ENCODE assay signal across 15 cellular contexts in the genomic region with DNA sequence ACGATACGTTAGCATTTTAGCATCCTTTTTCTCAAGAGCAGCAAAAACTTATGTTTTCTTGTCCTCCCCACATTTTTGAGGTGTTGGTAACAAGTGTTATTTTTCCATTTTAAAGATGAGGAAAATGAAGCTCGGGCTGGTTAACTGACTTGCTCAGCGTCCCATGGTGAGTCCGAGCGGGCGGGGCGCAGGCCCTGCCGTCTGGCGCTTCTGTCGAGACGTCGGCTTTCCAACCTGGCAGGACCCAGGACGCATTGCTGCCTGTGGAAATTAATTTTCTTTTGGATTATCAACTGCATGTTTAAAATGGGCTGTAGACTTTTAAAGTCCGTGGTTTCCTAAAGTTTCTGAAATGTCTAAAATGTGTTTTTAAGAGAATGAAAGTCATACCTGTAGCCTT. TPM values are rescaled to one million over a fixed set of nuclear protein-coding genes. Genes with fewer than 3 reads are reported as not detected.
A peak's percentile ranks its signal among the peaks of the same experiment; 100 is the strongest.
DNase-seq lines count a peak whose midpoint lies in the region; FAIRE-seq and TF ChIP-seq lines count a peak whose summit lies in the region.
"Had no signal": no experiment of that assay in that cellular context is flagged by ENCODE, and none has a peak within 500 bp of the region (broad histone marks: within the 10 kb centered on the region; RNA-seq: fewer than 3 reads in every experiment).

No MANE protein-coding gene starts in this region.

- peaks cover 22% of the 10 kb centered on the region for H3K4me1 ChIP-seq in astrocyte (ENCODE audit: insufficient read depth, low read length)
- peaks cover 5 to 48% (median 41%) of the 10 kb centered on the region in 5 donors for H3K4me1 ChIP-seq in subcutaneous abdominal adipose tissue (ENCODE audit: control insufficient read depth in 5 of 5, insufficient read depth in 5 of 5, low read length in 5 of 5)

- H3K27ac Mint-ChIP-seq in astrocyte (ENCODE audit: unreplicated experiment): peak overlapping the region; percentile 36
- H3K27ac Mint-ChIP-seq in chondrocyte (ENCODE audit: unreplicated experiment): peak overlapping the region; percentile 45
- H3K27ac Mint-ChIP-seq: B cell; CD4-positive, alpha-beta T cell had no signal

- H3K36me3 ChIP-seq in astrocyte (ENCODE audit: insufficient read depth, low read length) (peaks cover 59% of the 10 kb centered on the region), subcutaneous abdominal adipose tissue (ENCODE audit: control insufficient read depth in 5 of 5, insufficient read depth in 5 of 5, low read length in 5 of 5) (peaks cover 3 to 94% (median 65%) of the 10 kb centered on the region in 5 donors)

- H3K27ac ChIP-seq in astrocyte (ENCODE audit: low read depth, low read length) (no peak overlapping the region), subcutaneous abdominal adipose tissue (ENCODE audit: low read depth, low read length) (peak overlapping the region; percentile 48)
- H3K27ac ChIP-seq: GM23248 had no signal

- H3K9ac ChIP-seq in astrocyte (ENCODE audit: low read length) (no peak overlapping the region), subcutaneous abdominal adipose tissue (ENCODE audit: low read length in 5 of 5) (no peak overlapping the region)
- H3K9ac ChIP-seq: GM23248 had no signal

- H3K4me3 ChIP-seq in astrocyte (ENCODE audit: insufficient read depth, low read depth, low read length) (no peak overlapping the region), subcutaneous abdominal adipose tissue (ENCODE audit: low read depth in 1 of 5, low read length in 5 of 5) (no peak overlapping the region)
- H3K4me3 ChIP-seq: GM12878, GM23248 had no signal

- H3K9me3 ChIP-seq in astrocyte (ENCODE audit: insufficient read depth, low read depth, low read length) (no peaks in the 10 kb centered on the region), subcutaneous abdominal adipose tissue (ENCODE audit: control insufficient read depth in 5 of 5, low read length in 5 of 5) (no peaks in the 10 kb centered on the region)

- no peak overlapping the region for H3K4me2 ChIP-seq in astrocyte (ENCODE audit: low read length)

- H2AFZ ChIP-seq in astrocyte (ENCODE audit: low read depth, low read length): no peak overlapping the region
- H2AFZ ChIP-seq: GM23248 had no signal

- TF ChIP-seq CTCF in astrocyte (IDR thresholded peaks at IDR 0.05; ENCODE audit: insufficient read depth, low read depth, low read length) (no peak), chondrocyte (IDR thresholded peaks at IDR 0.05) (no peak)

- H3K79me2 ChIP-seq in astrocyte (ENCODE audit: insufficient read depth, low read length): peaks cover 65% of the 10 kb centered on the region

- H3K27me3 ChIP-seq in astrocyte (ENCODE audit: insufficient read depth, low read length) (no peaks in the 10 kb centered on the region), subcutaneous abdominal adipose tissue (ENCODE audit: control insufficient read depth in 5 of 5, insufficient read depth in 4 of 5, low read length in 5 of 5) (no peaks in the 10 kb centered on the region)

- H3K4me3 Mint-ChIP-seq in astrocyte (ENCODE audit: unreplicated experiment) (no peak overlapping the region), chondrocyte (ENCODE audit: unreplicated experiment) (no peak overlapping the region)
- H3K4me3 Mint-ChIP-seq: B cell; CD4-positive, alpha-beta T cell had no signal

- H3K9me3 Mint-ChIP-seq in astrocyte (ENCODE audit: unreplicated experiment) (no peaks in the 10 kb centered on the region), chondrocyte (ENCODE audit: low read depth) (no peaks in the 10 kb centered on the region)
- H3K9me3 Mint-ChIP-seq: CD4-positive, alpha-beta T cell had no signal

- no peaks in the 10 kb centered on the region for H3K27me3 Mint-ChIP-seq in astrocyte (ENCODE audit: low read depth, unreplicated experiment)
- no peaks in the 10 kb centered on the region for H3K27me3 Mint-ChIP-seq in chondrocyte (ENCODE audit: low read depth)
- H3K27me3 Mint-ChIP-seq: B cell; CD4-positive, alpha-beta T cell had no signal

- H3K36me3 Mint-ChIP-seq in astrocyte (ENCODE audit: low read depth, unreplicated experiment): peaks cover 2% of the 10 kb centered on the region
- H3K36me3 Mint-ChIP-seq in chondrocyte (ENCODE audit: low read depth): peaks cover 23% of the 10 kb centered on the region

- peaks cover 76% of the 10 kb centered on the region for H4K20me1 ChIP-seq in astrocyte (ENCODE audit: insufficient read depth, low read length)

- DNase-seq in astrocyte (ENCODE audit: low read depth) (no peak), chondrocyte (ENCODE audit: low spot score) (peak; percentile 41), posterior vena cava (ENCODE audit: low spot score) (peak; percentile 70), activated gamma-delta T cell (lab: John Stamatoyannopoulos, UW) (no peak), ecto neural progenitor cell (ENCODE audit: low spot score) (no peak)
- DNase-seq in stimulated activated CD4-positive, alpha-beta T cell treated with anti-CD3 and anti-CD28 coated beads, Interleukin-2, amount 100 ng/mL, for 24 hours: no peak
- DNase-seq: Calu3; CD4-positive, alpha-beta T cell; DMS 273 treated with DMSO at 0.1 percent for 48 hours; GM23248 had no signal

- H3K4me1 Mint-ChIP-seq in astrocyte (ENCODE audit: low read depth, unreplicated experiment): peaks cover 10% of the 10 kb centered on the region
- H3K4me1 Mint-ChIP-seq in chondrocyte (ENCODE audit: low read depth): peaks cover 48% of the 10 kb centered on the region

- no peak for FAIRE-seq in astrocyte (lab: Jason Lieb, UNC)
- FAIRE-seq: A204.1, GM12878, GM18507 had no signal

- intact Hi-C loops in posterior vena cava (cut with DNase I): loop anchor here in 1 of 2 donors (10.0 kb wide), 1 partner anchor 110 kb away; no protein-coding TSS in a partner anchor

RNA-seq across cellular contexts. Expression of a gene that starts 30.4 kb away (rescaled TPM):
- total RNA-seq in astrocyte (2.3 and 5.2 TPM in 2 replicates), chondrocyte (3.4 to 9.9 TPM (median 6.6 TPM) in 3 replicates), posterior vena cava (1 to 10 TPM; 4.0 to 4.9 TPM)

RNA-seq across cellular contexts. Expression of a gene that starts 30.7 kb away (rescaled TPM):
- 41.7 and 42.0 TPM in 2 replicates for total RNA-seq in astrocyte
- total RNA-seq in chondrocyte: 68.6 to 84.3 TPM (median 68.6 TPM) in 3 replicates
- 10 to 100 TPM; 57.2 to 59.5 TPM for total RNA-seq in posterior vena cava

RNA-seq across cellular contexts. Expression of a gene that starts 55.9 kb away (rescaled TPM):
- total RNA-seq in astrocyte: 226 and 238 TPM in 2 replicates
- total RNA-seq in chondrocyte: 188 to 226 TPM (median 190 TPM) in 3 replicates
- total RNA-seq in posterior vena cava: 100 to 1,000 TPM; 169 to 192 TPM

Comparison
In these comparisons a context has a peak if more than half of its experiments do, and no peak if none do; other contexts are left out.
1. DNase-seq: peak in chondrocyte (single experiment) and posterior vena cava (single experiment); none in astrocyte (single experiment), stimulated activated CD4-positive, alpha-beta T cell treated with anti-CD3 and anti-CD28 coated beads, Interleukin-2, amount 100 ng/mL, for 24 hours (0 of 2), activated gamma-delta T cell (single experiment) and ecto neural progenitor cell (single experiment).